Comparison of ENCODE assay signal across 14 cellular contexts in genomic region chr2:19802088-19802806, GRCh38.
DNase-seq lines count a peak whose midpoint lies in the region; ATAC-seq, FAIRE-seq and TF ChIP-seq lines count a peak whose summit lies in the region.
"Had no signal": no experiment of that assay in that cellular context is flagged by ENCODE, and none has a peak within 500 bp of the region (broad histone marks: within the 10 kb centered on the region; RNA-seq: fewer than 3 reads in every experiment).

No MANE protein-coding gene starts in this region.

- H3K9me3 ChIP-seq in GM23248 (ENCODE audit: low read depth) (no peaks in the 10 kb centered on the region), gastrocnemius medialis (no peaks in the 10 kb centered on the region), tibial nerve (no peaks in the 10 kb centered on the region)

- peaks cover 23% of the 10 kb centered on the region for H3F3A ChIP-seq in GM23248 (ENCODE audit: insufficient read depth)

- FAIRE-seq in RCC 7860 (lab: Jason Lieb, UNC) = no peak

- H3K9me2 ChIP-seq in GM23248 (ENCODE audit: insufficient read depth) = no peaks in the 10 kb centered on the region

- no peaks in the 10 kb centered on the region for H3K27me3 ChIP-seq in GM23248 (replicated peaks; ENCODE audit: insufficient read depth)
- H3K27me3 ChIP-seq in gastrocnemius medialis = no peaks in the 10 kb centered on the region
- H3K27me3 ChIP-seq in tibial nerve = no peaks in the 10 kb centered on the region

- TF ChIP-seq CTCF in fibroblast of the aortic adventitia (IDR thresholded peaks at IDR 0.05; ENCODE audit: insufficient read depth, low read length) (no peak), gastrocnemius medialis (IDR thresholded peaks at IDR 0.05 in 4 of 5, conservative IDR thresholded peaks at IDR 0.05 in 1 of 5) (no peak), tibial nerve (IDR thresholded peaks at IDR 0.05) (no peak)

- no peak for TF ChIP-seq EP300 in tibial nerve (IDR thresholded peaks at IDR 0.05)

- intact Hi-C loops in gastrocnemius medialis (cut with DNase I; ENCODE audit: low total_unique reads) = no loop called here

- peak; percentile 65 for DNase-seq in GM23248
- peak; percentile 82 for DNase-seq in RCC 7860 (ENCODE audit: low spot score)
- peak; percentile 51 for DNase-seq in fibroblast of the aortic adventitia (ENCODE audit: low read depth)
- DNase-seq in gastrocnemius medialis = peak in 1 of 2 donors; percentile 34
- DNase-seq in tibial nerve (ENCODE audit: low spot score in 2 of 2) = no peak
- no peak for DNase-seq in NCI-H774 (lab: John Stamatoyannopoulos, UW)
- DNase-seq in activated effector memory CD4-positive, alpha-beta T cell treated with anti-CD3 and anti-CD28 coated beads, Interleukin-2, amount 50 U/mL, for 16 hours = no peak
- DNase-seq: activated T-cell treated with anti-CD3 and anti-CD28 coated beads, Interleukin-2, amount 50 U/mL, for 4 hours; CD4-positive, CD25-positive, alpha-beta regulatory T cell; KG1; stimulated activated CD4-positive, alpha-beta T cell treated with anti-CD3 and anti-CD28 coated beads, Interleukin-2, amount 100 ng/mL, for 48 hours had no signal

- TF ChIP-seq POLR2A in gastrocnemius medialis (IDR thresholded peaks at IDR 0.05) (no peak), tibial nerve (IDR thresholded peaks at IDR 0.05) (no peak)

- in situ Hi-C loops in GM23248 (cut with MboI) (no loop called here), gastrocnemius medialis (cut with MboI; ENCODE audit: low sequenced_read_pairs in 4 of 4) (no loop called here)

- H3K4me1 ChIP-seq in GM23248 (ENCODE audit: insufficient read depth) (peaks cover 19% of the 10 kb centered on the region), gastrocnemius medialis (peaks cover 15 to 28% of the 10 kb centered on the region in 2 donors), tibial nerve (peaks cover 0 to 15% (median 0%) of the 10 kb centered on the region in 4 donors)
- H3K4me1 ChIP-seq: parathyroid adenoma had no signal

- no peaks in the 10 kb centered on the region for H3K79me2 ChIP-seq in GM23248 (ENCODE audit: insufficient read depth)
- H3K79me2 ChIP-seq: parathyroid adenoma had no signal

- H3K4me2 ChIP-seq in GM23248 (ENCODE audit: unreplicated experiment) = peak overlapping the region; percentile 60

- H3K36me3 ChIP-seq in GM23248 (ENCODE audit: low read depth) (no peaks in the 10 kb centered on the region), gastrocnemius medialis (no peaks in the 10 kb centered on the region), tibial nerve (no peaks in the 10 kb centered on the region)

- 49 to 50% methylated on average over 4 of the region's 4 CpGs for WGBS in GM23248 (ENCODE audit: low coverage in 1 of 2, low lambda C conversion rate in 2 of 2, missing lambda C conversion rate in 2 of 2), 2 experiments
- WGBS in tibial nerve, 2 donors = 72 to 96% methylated on average over 4 of the region's 4 CpGs

- H3K9ac ChIP-seq in GM23248 = 0 out of 2 replicates have a peak overlapping the region, but pooled peaks have one; percentile 4
- H3K9ac ChIP-seq: parathyroid adenoma had no signal

- H3K4me3 ChIP-seq in GM23248 = peak overlapping the region; percentile 6; the same call in 1 of the 2 replicates
- no peak overlapping the region for H3K4me3 ChIP-seq in fibroblast of the aortic adventitia (ENCODE audit: low read depth, low read length)
- H3K4me3 ChIP-seq in gastrocnemius medialis = no peak overlapping the region
- H3K4me3 ChIP-seq in tibial nerve = no peak overlapping the region

- peak overlapping the region; percentile 51 for H3K27ac ChIP-seq in GM23248
- H3K27ac ChIP-seq in gastrocnemius medialis = peak overlapping the region; percentile 73 to 89 (median 80)
- H3K27ac ChIP-seq in tibial nerve = no peak overlapping the region
- H3K27ac ChIP-seq: parathyroid adenoma had no signal

- ATAC-seq in gastrocnemius medialis = peak; percentile 57 to 72
- no peak for ATAC-seq in GM18517 (IDR thresholded peaks at IDR 0.05; ENCODE audit: unreplicated experiment)
- ATAC-seq: activated T-cell treated with anti-CD3 and anti-CD28 coated beads, Interleukin-2, amount 50 U/mL, for 4 hours; stimulated activated effector memory CD8-positive, alpha-beta T cell treated with anti-CD3 and anti-CD28 coated beads, Interleukin-12 subunit alpha, Interleukin-12 subunit beta, amount 100 ng/mL, for 72 hours had no signal

- H4K20me1 ChIP-seq in GM23248 (ENCODE audit: insufficient read depth) = no peaks in the 10 kb centered on the region

- H2AFZ ChIP-seq in GM23248 = no peak overlapping the region
- H2AFZ ChIP-seq: parathyroid adenoma had no signal

Comparison
In these comparisons a context has a peak if more than half of its experiments do, and no peak if none do; other contexts are left out.
1. DNase-seq: peak in GM23248 (single experiment), RCC 7860 (single experiment) and fibroblast of the aortic adventitia (single experiment); none in tibial nerve (0 of 2), NCI-H774 (single experiment) and activated effector memory CD4-positive, alpha-beta T cell treated with anti-CD3 and anti-CD28 coated beads, Interleukin-2, amount 50 U/mL, for 16 hours (single experiment).
2. H3K27ac ChIP-seq: peak in GM23248 (single experiment) and gastrocnemius medialis (4 of 4); none in tibial nerve (0 of 4).